Comparison of ENCODE assay signal across 1 cellular context in genomic region chr13:98652721-98653470, GRCh38.
TF ChIP-seq lines count a peak whose summit lies in the region.

No MANE protein-coding gene starts in this region.

TF ChIP-seq in SK-N-SH treated with all-trans-retinoic acid at 6 μM for 48 hours, 23 proteins besides CTCF, POLR2A, EP300 and RAD21 (continued from another document):
- no peak for TF ChIP-seq CSRNP3 (CRISPR knock-in tag; IDR thresholded peaks at IDR 0.05)
- TF ChIP-seq ARNTL (CRISPR knock-in tag; IDR thresholded peaks at IDR 0.05; ENCODE audit: borderline replicate concordance, low read depth) = no peak
- TF ChIP-seq ZNF8 (CRISPR knock-in tag; IDR thresholded peaks at IDR 0.05) = no peak
- no peak for TF ChIP-seq ESRRG (CRISPR knock-in tag; IDR thresholded peaks at IDR 0.05)
- TF ChIP-seq ZFP3 (CRISPR knock-in tag; IDR thresholded peaks at IDR 0.05) = no peak
- no peak for TF ChIP-seq TCF4 (CRISPR knock-in tag; IDR thresholded peaks at IDR 0.05; ENCODE audit: borderline replicate concordance)
- TF ChIP-seq PATZ1 (CRISPR knock-in tag; IDR thresholded peaks at IDR 0.05; ENCODE audit: borderline replicate concordance) = no peak
- no peak for TF ChIP-seq CSDC2 (CRISPR knock-in tag; IDR thresholded peaks at IDR 0.05)
- no peak for TF ChIP-seq ZC3H10 (CRISPR knock-in tag; IDR thresholded peaks at IDR 0.05)
- no peak for TF ChIP-seq POU6F1 (CRISPR knock-in tag; IDR thresholded peaks at IDR 0.05; ENCODE audit: borderline replicate concordance, low read depth)
- TF ChIP-seq ZFP30 (CRISPR knock-in tag; IDR thresholded peaks at IDR 0.05) = no peak
